1 cellular context compared by ENCODE assay signal in genomic region chr6:28104392-28105250, GRCh38.
TF ChIP-seq lines count a peak whose summit lies in the region.

No MANE protein-coding gene starts in this region.

TF ChIP-seq in K562, 482 proteins besides CTCF, POLR2A, EP300 and RAD21 (continued from another document and continues in another):
- TF ChIP-seq, protein P1, sequence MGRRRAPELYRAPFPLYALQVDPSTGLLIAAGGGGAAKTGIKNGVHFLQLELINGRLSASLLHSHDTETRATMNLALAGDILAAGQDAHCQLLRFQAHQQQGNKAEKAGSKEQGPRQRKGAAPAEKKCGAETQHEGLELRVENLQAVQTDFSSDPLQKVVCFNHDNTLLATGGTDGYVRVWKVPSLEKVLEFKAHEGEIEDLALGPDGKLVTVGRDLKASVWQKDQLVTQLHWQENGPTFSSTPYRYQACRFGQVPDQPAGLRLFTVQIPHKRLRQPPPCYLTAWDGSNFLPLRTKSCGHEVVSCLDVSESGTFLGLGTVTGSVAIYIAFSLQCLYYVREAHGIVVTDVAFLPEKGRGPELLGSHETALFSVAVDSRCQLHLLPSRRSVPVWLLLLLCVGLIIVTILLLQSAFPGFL (CRISPR knock-in tag; IDR thresholded peaks at IDR 0.05), result peak; percentile 89; the same call in 1 of the 2 replicates
- TF ChIP-seq RAD51 (IDR thresholded peaks at IDR 0.05; ENCODE audit: borderline replicate concordance, low read depth), result no peak
- peak; percentile 70 for TF ChIP-seq HMGN3 (IDR thresholded peaks at IDR 0.05; ENCODE audit: borderline replicate concordance, extremely low read depth, insufficient read length, low read depth, low read length)
- TF ChIP-seq MAZ (CRISPR knock-in tag; conservative IDR thresholded peaks at IDR 0.05 in 1 of 2, IDR thresholded peaks at IDR 0.05 in 1 of 2), result peak; percentile 89 to 94
- peak; percentile 96 for TF ChIP-seq GTF2E2 (tag; IDR thresholded peaks at IDR 0.05)
- TF ChIP-seq RNF219 (CRISPR knock-in tag; IDR thresholded peaks at IDR 0.05), result no peak
- TF ChIP-seq E2F5 (CRISPR knock-in tag; IDR thresholded peaks at IDR 0.05), result peak; percentile 79; the same call in 1 of the 2 replicates
- peak in 1 of 2 experiments; percentile 75; a peak in 2 of 4 replicates for TF ChIP-seq SRF (CRISPR knock-in tag; IDR thresholded peaks at IDR 0.05)
- TF ChIP-seq, protein P2, sequence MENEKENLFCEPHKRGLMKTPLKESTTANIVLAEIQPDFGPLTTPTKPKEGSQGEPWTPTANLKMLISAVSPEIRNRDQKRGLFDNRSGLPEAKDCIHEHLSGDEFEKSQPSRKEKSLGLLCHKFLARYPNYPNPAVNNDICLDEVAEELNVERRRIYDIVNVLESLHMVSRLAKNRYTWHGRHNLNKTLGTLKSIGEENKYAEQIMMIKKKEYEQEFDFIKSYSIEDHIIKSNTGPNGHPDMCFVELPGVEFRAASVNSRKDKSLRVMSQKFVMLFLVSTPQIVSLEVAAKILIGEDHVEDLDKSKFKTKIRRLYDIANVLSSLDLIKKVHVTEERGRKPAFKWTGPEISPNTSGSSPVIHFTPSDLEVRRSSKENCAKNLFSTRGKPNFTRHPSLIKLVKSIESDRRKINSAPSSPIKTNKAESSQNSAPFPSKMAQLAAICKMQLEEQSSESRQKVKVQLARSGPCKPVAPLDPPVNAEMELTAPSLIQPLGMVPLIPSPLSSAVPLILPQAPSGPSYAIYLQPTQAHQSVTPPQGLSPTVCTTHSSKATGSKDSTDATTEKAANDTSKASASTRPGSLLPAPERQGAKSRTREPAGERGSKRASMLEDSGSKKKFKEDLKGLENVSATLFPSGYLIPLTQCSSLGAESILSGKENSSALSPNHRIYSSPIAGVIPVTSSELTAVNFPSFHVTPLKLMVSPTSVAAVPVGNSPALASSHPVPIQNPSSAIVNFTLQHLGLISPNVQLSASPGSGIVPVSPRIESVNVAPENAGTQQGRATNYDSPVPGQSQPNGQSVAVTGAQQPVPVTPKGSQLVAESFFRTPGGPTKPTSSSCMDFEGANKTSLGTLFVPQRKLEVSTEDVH (IDR thresholded peaks at IDR 0.05; ENCODE audit: low read depth, partially characterized antibody), result peak; percentile 53
- peak; percentile 53; the same call in 1 of the 2 replicates for TF ChIP-seq ZBTB1 (CRISPR knock-in tag; IDR thresholded peaks at IDR 0.05; ENCODE audit: borderline replicate concordance, low read depth)
- TF ChIP-seq ZNF3 (CRISPR knock-in tag; IDR thresholded peaks at IDR 0.05), result no peak
- peak; percentile 85 for TF ChIP-seq POLR2B (IDR thresholded peaks at IDR 0.05; ENCODE audit: low read depth, partially characterized antibody)
- peak; percentile 78 for TF ChIP-seq MYNN (IDR thresholded peaks at IDR 0.05)
- no peak for TF ChIP-seq MYNN (CRISPR knock-in tag; IDR thresholded peaks at IDR 0.05)
- no peak for TF ChIP-seq ELK1 (CRISPR knock-in tag; IDR thresholded peaks at IDR 0.05)
- no peak for TF ChIP-seq TRIM25 (IDR thresholded peaks at IDR 0.05; ENCODE audit: borderline replicate concordance)
- no peak for TF ChIP-seq ZNF696 (CRISPR knock-in tag; conservative IDR thresholded peaks at IDR 0.05)
- 0 out of 2 replicates have a peak, but pooled peaks have one; percentile 78 for TF ChIP-seq ZNF609 (CRISPR knock-in tag; IDR thresholded peaks at IDR 0.05; ENCODE audit: borderline replicate concordance)
- TF ChIP-seq HIVEP1 (CRISPR knock-in tag; IDR thresholded peaks at IDR 0.05), result 0 out of 2 replicates have a peak, but pooled peaks have one; percentile 50
- peak; percentile 97 for TF ChIP-seq RBFOX2 (IDR thresholded peaks at IDR 0.05; ENCODE audit: low read depth, low read length)
- TF ChIP-seq, protein P3, sequence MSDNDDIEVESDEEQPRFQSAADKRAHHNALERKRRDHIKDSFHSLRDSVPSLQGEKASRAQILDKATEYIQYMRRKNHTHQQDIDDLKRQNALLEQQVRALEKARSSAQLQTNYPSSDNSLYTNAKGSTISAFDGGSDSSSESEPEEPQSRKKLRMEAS (CRISPR knock-in tag; IDR thresholded peaks at IDR 0.05), result peak; percentile 66
- peak; percentile 68; the same call in 1 of the 2 replicates for TF ChIP-seq STAT6 (CRISPR knock-in tag; IDR thresholded peaks at IDR 0.05)
- TF ChIP-seq ZNF263 (CRISPR knock-in tag; IDR thresholded peaks at IDR 0.05; ENCODE audit: borderline replicate concordance), result 0 out of 2 replicates have a peak, but pooled peaks have one; percentile 28
- no peak for TF ChIP-seq HEY1 (CRISPR knock-in tag; IDR thresholded peaks at IDR 0.05; ENCODE audit: borderline replicate concordance)
- peak; percentile 70 for TF ChIP-seq HCFC1 (IDR thresholded peaks at IDR 0.05; ENCODE audit: low read depth, low read length)
- peak; percentile 88 for TF ChIP-seq CBX1 (IDR thresholded peaks at IDR 0.05; ENCODE audit: low read depth)
- TF ChIP-seq HSF4 (CRISPR knock-in tag; IDR thresholded peaks at IDR 0.05; ENCODE audit: borderline replicate concordance), result no peak
- TF ChIP-seq TCF7 (IDR thresholded peaks at IDR 0.05; ENCODE audit: borderline replicate concordance), result peak; percentile 8; the same call in 1 of the 2 replicates
- TF ChIP-seq CC2D1A (IDR thresholded peaks at IDR 0.05), result peak; percentile 48; the same call in 1 of the 2 replicates
- peak; percentile 85 for TF ChIP-seq RB1 (IDR thresholded peaks at IDR 0.05; ENCODE audit: low read depth)
- peak; percentile 68 for TF ChIP-seq SMAD1 (IDR thresholded peaks at IDR 0.05; ENCODE audit: low read depth, low read length, partially characterized antibody)
- no peak for TF ChIP-seq TEAD4 (IDR thresholded peaks at IDR 0.05; ENCODE audit: low read length)
- no peak for TF ChIP-seq TEAD4 (CRISPR knock-in tag; IDR thresholded peaks at IDR 0.05; ENCODE audit: borderline replicate concordance)
- peak; percentile 97 for TF ChIP-seq GABPB1 (CRISPR knock-in tag; IDR thresholded peaks at IDR 0.05)
- TF ChIP-seq ETS2 (tag; IDR thresholded peaks at IDR 0.05; ENCODE audit: borderline replicate concordance, poor library complexity, severe bottlenecking), result no peak
- TF ChIP-seq TOE1 (IDR thresholded peaks at IDR 0.05; ENCODE audit: borderline replicate concordance), result no peak
- peak; percentile 95; the same call in 1 of the 2 replicates for TF ChIP-seq TOE1 (CRISPR knock-in tag; IDR thresholded peaks at IDR 0.05; ENCODE audit: borderline replicate concordance, low read depth)
- no peak for TF ChIP-seq ZKSCAN3 (CRISPR knock-in tag; IDR thresholded peaks at IDR 0.05)
- TF ChIP-seq HDAC1 (IDR thresholded peaks at IDR 0.05), result peak in 1 of 2 experiments; percentile 56; a peak in 1 of 4 replicates
- TF ChIP-seq ZNF707 (CRISPR knock-in tag; conservative IDR thresholded peaks at IDR 0.05), result 0 out of 2 replicates have a peak, but pooled peaks have one; percentile 11
- TF ChIP-seq ZNF217 (CRISPR knock-in tag; IDR thresholded peaks at IDR 0.05), result no peak
- TF ChIP-seq HMGXB4 (CRISPR knock-in tag; IDR thresholded peaks at IDR 0.05), result no peak
- TF ChIP-seq SMARCE1 (IDR thresholded peaks at IDR 0.05), result 0 out of 2 replicates have a peak, but pooled peaks have one; percentile 23
